ENCODE assay signal across 24 cellular contexts in genomic region chr10:6199131-6199733, GRCh38. TPM values are rescaled to one million over a fixed set of nuclear protein-coding genes. Genes with fewer than 3 reads are reported as not detected.
DNase-seq lines count a peak whose midpoint lies in the region; ATAC-seq and TF ChIP-seq lines count a peak whose summit lies in the region.
"Had no signal": no experiment of that assay in that cellular context is flagged by ENCODE, and none has a peak within 500 bp of the region (broad histone marks: within the 10 kb centered on the region; RNA-seq: fewer than 3 reads in every experiment).

No MANE protein-coding gene starts in this region.

- H3K36me3 Mint-ChIP-seq in activated CD4-positive, alpha-beta T cell treated with anti-CD3 and anti-CD28 coated beads, Interleukin-2, amount 10 ng/mL, durations not matched to agents 24 days and 14 days (ENCODE audit: low read depth) = peaks cover 12% of the 10 kb centered on the region
- H3K36me3 Mint-ChIP-seq in stimulated activated effector memory CD8-positive, alpha-beta T cell treated with anti-CD3 and anti-CD28 coated beads, Interleukin-12 subunit alpha, Interleukin-12 subunit beta, amount 100 ng/mL, for 72 hours = peaks cover 48% of the 10 kb centered on the region
- H3K36me3 Mint-ChIP-seq: mesothelial cell of epicardium had no signal

- no peak for TF ChIP-seq CTCF in HEK293 (tag by site-specific recombination; IDR thresholded peaks at IDR 0.05)

- H3K4me1 Mint-ChIP-seq in activated CD4-positive, alpha-beta T cell treated with anti-CD3 and anti-CD28 coated beads, Interleukin-2, amount 10 ng/mL, durations not matched to agents 24 days and 14 days = peaks cover 43% of the 10 kb centered on the region
- peaks cover 49% of the 10 kb centered on the region for H3K4me1 Mint-ChIP-seq in stimulated activated effector memory CD8-positive, alpha-beta T cell treated with anti-CD3 and anti-CD28 coated beads, Interleukin-12 subunit alpha, Interleukin-12 subunit beta, amount 100 ng/mL, for 72 hours

- H3K4me3 Mint-ChIP-seq in activated CD4-positive, alpha-beta T cell treated with anti-CD3 and anti-CD28 coated beads, Interleukin-2, amount 10 ng/mL, durations not matched to agents 24 days and 14 days = peak overlapping the region; percentile 11
- no peak overlapping the region for H3K4me3 Mint-ChIP-seq in stimulated activated effector memory CD8-positive, alpha-beta T cell treated with anti-CD3 and anti-CD28 coated beads, Interleukin-12 subunit alpha, Interleukin-12 subunit beta, amount 100 ng/mL, for 72 hours
- H3K4me3 Mint-ChIP-seq: stimulated activated naive B cell treated with anti-CD40 and anti-IgM and Interleukin-4, amounts not matched to agents 10 μg/mL and 1 μg/mL and 100 μg/mL, for 72 hours had no signal

- DNase-seq in activated CD4-positive, alpha-beta T cell treated with anti-CD3 and anti-CD28 coated beads, Interleukin-2, amount 10 ng/mL, durations not matched to agents 24 days and 14 days = no peak
- DNase-seq in activated CD4-positive, alpha-beta T cell treated with anti-CD3 and anti-CD28 coated beads, Interleukin-2, amount 50 U/mL, for 1 hour = no peak
- peak; percentile 0 for DNase-seq in iPS-NIHi11 (ENCODE audit: low spot score)
- DNase-seq in stimulated activated effector memory CD8-positive, alpha-beta T cell treated with anti-CD3 and anti-CD28 coated beads, Interleukin-12 subunit alpha, Interleukin-12 subunit beta, amount 100 ng/mL, for 72 hours (ENCODE audit: low spot score in 2 of 2) = no peak
- DNase-seq in SIG-M5 treated with dmso at 0.1 percent for 504 hours (lab: John Stamatoyannopoulos, UW; ENCODE audit: unreplicated experiment) = no peak
- no peak for DNase-seq in globus pallidus (ENCODE audit: low spot score)
- no peak for DNase-seq in stimulated activated CD4-positive, alpha-beta T cell treated with anti-CD3 and anti-CD28 coated beads, Interleukin-2, amount 100 ng/mL, for 48 hours
- DNase-seq: activated CD4-positive, alpha-beta T cell treated with anti-CD3 and anti-CD28 coated beads, Interleukin-2, amount 50 U/mL, for 48 hours; activated gamma-delta T cell treated with Interleukin-2 at 50 U/mL for 16 hours; anterior cingulate cortex; dorsolateral prefrontal cortex; head of caudate nucleus; NCI-H1092; NCI-H2107; NCI-H524; RPMI8226; stimulated activated naive B cell treated with anti-CD40 and anti-IgM and Interleukin-4, amounts not matched to agents 10 μg/mL and 1 μg/mL and 100 μg/mL, for 72 hours had no signal

- intact Hi-C loops in activated CD4-positive, alpha-beta T cell treated with anti-CD3 and anti-CD28 coated beads, Interleukin-2, amount 10 ng/mL, durations not matched to agents 24 days and 14 days (cut with micrococcal nuclease) = no loop called here

- H3K27ac ChIP-seq in HEK293 (ENCODE audit: extremely low read depth, low read depth, low read length) = no peak overlapping the region
- H3K27ac ChIP-seq: SK-N-MC, VCaP had no signal

- POLR2A ChIA-PET in HEK293 (lab: Yijun Ruan, JAX) = interaction anchor here (0.6 kb wide), 1 partner anchor 21 kb away, joined by 5 read pairs; no protein-coding TSS in a partner anchor

- ATAC-seq in stimulated activated effector memory CD8-positive, alpha-beta T cell treated with anti-CD3 and anti-CD28 coated beads, Interleukin-12 subunit alpha, Interleukin-12 subunit beta, amount 100 ng/mL, for 72 hours = no peak
- ATAC-seq: stimulated activated naive B cell treated with anti-CD40 and anti-IgM and Interleukin-4, amounts not matched to agents 10 μg/mL and 1 μg/mL and 100 μg/mL, for 72 hours had no signal

- H3K9me3 ChIP-seq in HEK293 (ENCODE audit: control insufficient read depth, insufficient read depth, low read depth, low read length) = no peaks in the 10 kb centered on the region
- H3K9me3 ChIP-seq: tibial nerve had no signal

- no peaks in the 10 kb centered on the region for H3K36me3 ChIP-seq in HEK293 (ENCODE audit: control insufficient read depth in 2 of 2, insufficient read depth in 1 of 2, low read length in 2 of 2)
- H3K36me3 ChIP-seq: tibial nerve had no signal

- CTCF ChIA-PET in HEK293 (lab: Yijun Ruan, JAX) = interaction anchor here (0.8 to 2.1 kb wide), 4 partner anchors 26 to 914 kb away, joined by 3 to 8 read pairs (median 6); no protein-coding TSS in a partner anchor

- H3K4me3 ChIP-seq in HEK293 (ENCODE audit: low read depth, low read length) = no peak overlapping the region
- H3K4me3 ChIP-seq: SK-N-MC, tibial nerve had no signal

- no peaks in the 10 kb centered on the region for H3K9me3 Mint-ChIP-seq in activated CD4-positive, alpha-beta T cell treated with anti-CD3 and anti-CD28 coated beads, Interleukin-2, amount 10 ng/mL, durations not matched to agents 24 days and 14 days
- H3K9me3 Mint-ChIP-seq in stimulated activated effector memory CD8-positive, alpha-beta T cell treated with anti-CD3 and anti-CD28 coated beads, Interleukin-12 subunit alpha, Interleukin-12 subunit beta, amount 100 ng/mL, for 72 hours = no peaks in the 10 kb centered on the region
- H3K9me3 Mint-ChIP-seq: central memory CD8-positive, alpha-beta T cell; mesothelial cell of epicardium; stimulated activated naive B cell treated with anti-CD40 and anti-IgM and Interleukin-4, amounts not matched to agents 10 μg/mL and 1 μg/mL and 100 μg/mL, for 72 hours; T-helper 2 cell treated with Interferon-gamma antibody and Interleukin-4, amounts not matched to agents 5 μg/mL and 100 μg/mL, for 36 hours had no signal

- H3K4me1 ChIP-seq in HEK293 (ENCODE audit: control insufficient read depth, insufficient read depth, low read length) = peaks cover 12% of the 10 kb centered on the region

- H3K27me3 Mint-ChIP-seq in activated CD4-positive, alpha-beta T cell treated with anti-CD3 and anti-CD28 coated beads, Interleukin-2, amount 10 ng/mL, durations not matched to agents 24 days and 14 days = no peaks in the 10 kb centered on the region
- H3K27me3 Mint-ChIP-seq: central memory CD8-positive, alpha-beta T cell; stimulated activated naive B cell treated with anti-CD40 and anti-IgM and Interleukin-4, amounts not matched to agents 10 μg/mL and 1 μg/mL and 100 μg/mL, for 72 hours had no signal

- no peak overlapping the region for H3K27ac Mint-ChIP-seq in activated CD4-positive, alpha-beta T cell treated with anti-CD3 and anti-CD28 coated beads, Interleukin-2, amount 10 ng/mL, durations not matched to agents 24 days and 14 days
- H3K27ac Mint-ChIP-seq in stimulated activated effector memory CD8-positive, alpha-beta T cell treated with anti-CD3 and anti-CD28 coated beads, Interleukin-12 subunit alpha, Interleukin-12 subunit beta, amount 100 ng/mL, for 72 hours = peak overlapping the region; percentile 98
- H3K27ac Mint-ChIP-seq: mesothelial cell of epicardium; stimulated activated naive B cell treated with anti-CD40 and anti-IgM and Interleukin-4, amounts not matched to agents 10 μg/mL and 1 μg/mL and 100 μg/mL, for 72 hours had no signal

TF ChIP-seq in HEK293, 187 proteins besides CTCF, POLR2A, EP300 and RAD21:
- TF ChIP-seq ZNF777 (tag by site-specific recombination; IDR thresholded peaks at IDR 0.05; ENCODE audit: borderline replicate concordance) (no peak), ZNF362 (tag by site-specific recombination; IDR thresholded peaks at IDR 0.05) (peak; percentile 89)

RNA-seq across cellular contexts. Expression of gene PFKFB3, which starts 3.5 kb away (rescaled TPM):
- total RNA-seq in activated CD4-positive, alpha-beta T cell treated with anti-CD3 and anti-CD28 coated beads, Interleukin-2, amount 10 ng/mL, durations not matched to agents 24 days and 14 days = 108 TPM in 2 replicates
